1 cellular context compared by ENCODE assay signal in the genomic region with DNA sequence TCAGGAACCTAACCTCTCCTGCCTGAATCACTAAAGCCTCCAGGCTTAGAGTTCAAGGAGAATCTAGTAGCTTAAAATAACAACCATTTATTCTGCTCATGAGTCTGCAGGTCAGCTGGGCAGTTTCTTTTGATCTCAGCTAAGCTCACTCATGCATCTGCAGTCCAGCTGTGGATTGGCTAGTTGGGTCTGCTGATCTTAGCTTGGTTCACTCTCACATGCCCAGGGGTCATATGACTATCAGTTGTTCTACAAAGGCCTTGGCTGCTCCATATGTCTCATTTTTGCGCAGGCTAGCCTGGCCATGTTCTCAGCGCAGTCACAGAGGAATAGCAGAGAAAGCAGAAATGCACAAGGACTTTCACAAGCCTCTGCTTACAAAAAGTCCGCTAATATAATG.
A peak's percentile ranks its signal among the peaks of the same experiment; 100 is the strongest.
TF ChIP-seq lines count a peak whose summit lies in the region.

No MANE protein-coding gene starts in this region.

TF ChIP-seq in K562, 482 proteins besides CTCF, POLR2A, EP300 and RAD21 (continued from another document):
- TF ChIP-seq, protein P1, sequence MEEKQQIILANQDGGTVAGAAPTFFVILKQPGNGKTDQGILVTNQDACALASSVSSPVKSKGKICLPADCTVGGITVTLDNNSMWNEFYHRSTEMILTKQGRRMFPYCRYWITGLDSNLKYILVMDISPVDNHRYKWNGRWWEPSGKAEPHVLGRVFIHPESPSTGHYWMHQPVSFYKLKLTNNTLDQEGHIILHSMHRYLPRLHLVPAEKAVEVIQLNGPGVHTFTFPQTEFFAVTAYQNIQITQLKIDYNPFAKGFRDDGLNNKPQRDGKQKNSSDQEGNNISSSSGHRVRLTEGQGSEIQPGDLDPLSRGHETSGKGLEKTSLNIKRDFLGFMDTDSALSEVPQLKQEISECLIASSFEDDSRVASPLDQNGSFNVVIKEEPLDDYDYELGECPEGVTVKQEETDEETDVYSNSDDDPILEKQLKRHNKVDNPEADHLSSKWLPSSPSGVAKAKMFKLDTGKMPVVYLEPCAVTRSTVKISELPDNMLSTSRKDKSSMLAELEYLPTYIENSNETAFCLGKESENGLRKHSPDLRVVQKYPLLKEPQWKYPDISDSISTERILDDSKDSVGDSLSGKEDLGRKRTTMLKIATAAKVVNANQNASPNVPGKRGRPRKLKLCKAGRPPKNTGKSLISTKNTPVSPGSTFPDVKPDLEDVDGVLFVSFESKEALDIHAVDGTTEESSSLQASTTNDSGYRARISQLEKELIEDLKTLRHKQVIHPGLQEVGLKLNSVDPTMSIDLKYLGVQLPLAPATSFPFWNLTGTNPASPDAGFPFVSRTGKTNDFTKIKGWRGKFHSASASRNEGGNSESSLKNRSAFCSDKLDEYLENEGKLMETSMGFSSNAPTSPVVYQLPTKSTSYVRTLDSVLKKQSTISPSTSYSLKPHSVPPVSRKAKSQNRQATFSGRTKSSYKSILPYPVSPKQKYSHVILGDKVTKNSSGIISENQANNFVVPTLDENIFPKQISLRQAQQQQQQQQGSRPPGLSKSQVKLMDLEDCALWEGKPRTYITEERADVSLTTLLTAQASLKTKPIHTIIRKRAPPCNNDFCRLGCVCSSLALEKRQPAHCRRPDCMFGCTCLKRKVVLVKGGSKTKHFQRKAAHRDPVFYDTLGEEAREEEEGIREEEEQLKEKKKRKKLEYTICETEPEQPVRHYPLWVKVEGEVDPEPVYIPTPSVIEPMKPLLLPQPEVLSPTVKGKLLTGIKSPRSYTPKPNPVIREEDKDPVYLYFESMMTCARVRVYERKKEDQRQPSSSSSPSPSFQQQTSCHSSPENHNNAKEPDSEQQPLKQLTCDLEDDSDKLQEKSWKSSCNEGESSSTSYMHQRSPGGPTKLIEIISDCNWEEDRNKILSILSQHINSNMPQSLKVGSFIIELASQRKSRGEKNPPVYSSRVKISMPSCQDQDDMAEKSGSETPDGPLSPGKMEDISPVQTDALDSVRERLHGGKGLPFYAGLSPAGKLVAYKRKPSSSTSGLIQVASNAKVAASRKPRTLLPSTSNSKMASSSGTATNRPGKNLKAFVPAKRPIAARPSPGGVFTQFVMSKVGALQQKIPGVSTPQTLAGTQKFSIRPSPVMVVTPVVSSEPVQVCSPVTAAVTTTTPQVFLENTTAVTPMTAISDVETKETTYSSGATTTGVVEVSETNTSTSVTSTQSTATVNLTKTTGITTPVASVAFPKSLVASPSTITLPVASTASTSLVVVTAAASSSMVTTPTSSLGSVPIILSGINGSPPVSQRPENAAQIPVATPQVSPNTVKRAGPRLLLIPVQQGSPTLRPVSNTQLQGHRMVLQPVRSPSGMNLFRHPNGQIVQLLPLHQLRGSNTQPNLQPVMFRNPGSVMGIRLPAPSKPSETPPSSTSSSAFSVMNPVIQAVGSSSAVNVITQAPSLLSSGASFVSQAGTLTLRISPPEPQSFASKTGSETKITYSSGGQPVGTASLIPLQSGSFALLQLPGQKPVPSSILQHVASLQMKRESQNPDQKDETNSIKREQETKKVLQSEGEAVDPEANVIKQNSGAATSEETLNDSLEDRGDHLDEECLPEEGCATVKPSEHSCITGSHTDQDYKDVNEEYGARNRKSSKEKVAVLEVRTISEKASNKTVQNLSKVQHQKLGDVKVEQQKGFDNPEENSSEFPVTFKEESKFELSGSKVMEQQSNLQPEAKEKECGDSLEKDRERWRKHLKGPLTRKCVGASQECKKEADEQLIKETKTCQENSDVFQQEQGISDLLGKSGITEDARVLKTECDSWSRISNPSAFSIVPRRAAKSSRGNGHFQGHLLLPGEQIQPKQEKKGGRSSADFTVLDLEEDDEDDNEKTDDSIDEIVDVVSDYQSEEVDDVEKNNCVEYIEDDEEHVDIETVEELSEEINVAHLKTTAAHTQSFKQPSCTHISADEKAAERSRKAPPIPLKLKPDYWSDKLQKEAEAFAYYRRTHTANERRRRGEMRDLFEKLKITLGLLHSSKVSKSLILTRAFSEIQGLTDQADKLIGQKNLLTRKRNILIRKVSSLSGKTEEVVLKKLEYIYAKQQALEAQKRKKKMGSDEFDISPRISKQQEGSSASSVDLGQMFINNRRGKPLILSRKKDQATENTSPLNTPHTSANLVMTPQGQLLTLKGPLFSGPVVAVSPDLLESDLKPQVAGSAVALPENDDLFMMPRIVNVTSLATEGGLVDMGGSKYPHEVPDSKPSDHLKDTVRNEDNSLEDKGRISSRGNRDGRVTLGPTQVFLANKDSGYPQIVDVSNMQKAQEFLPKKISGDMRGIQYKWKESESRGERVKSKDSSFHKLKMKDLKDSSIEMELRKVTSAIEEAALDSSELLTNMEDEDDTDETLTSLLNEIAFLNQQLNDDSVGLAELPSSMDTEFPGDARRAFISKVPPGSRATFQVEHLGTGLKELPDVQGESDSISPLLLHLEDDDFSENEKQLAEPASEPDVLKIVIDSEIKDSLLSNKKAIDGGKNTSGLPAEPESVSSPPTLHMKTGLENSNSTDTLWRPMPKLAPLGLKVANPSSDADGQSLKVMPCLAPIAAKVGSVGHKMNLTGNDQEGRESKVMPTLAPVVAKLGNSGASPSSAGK (IDR thresholded peaks at IDR 0.05) = peak; percentile 67
- TF ChIP-seq KLF16 (IDR thresholded peaks at IDR 0.05) = no peak
- TF ChIP-seq ZNF583 (CRISPR knock-in tag; IDR thresholded peaks at IDR 0.05) = peak; percentile 73; the same call in 1 of the 2 replicates
- TF ChIP-seq POLR2G (IDR thresholded peaks at IDR 0.05; ENCODE audit: low read depth, low read length) = no peak
- TF ChIP-seq CEBPB (tag; IDR thresholded peaks at IDR 0.05) = no peak
- no peak for TF ChIP-seq ZNF551 (CRISPR knock-in tag; IDR thresholded peaks at IDR 0.05)
- TF ChIP-seq ZNF175 (CRISPR knock-in tag; IDR thresholded peaks at IDR 0.05; ENCODE audit: low read depth) = no peak; the same call in 1 of the 2 replicates
- TF ChIP-seq, protein P2, sequence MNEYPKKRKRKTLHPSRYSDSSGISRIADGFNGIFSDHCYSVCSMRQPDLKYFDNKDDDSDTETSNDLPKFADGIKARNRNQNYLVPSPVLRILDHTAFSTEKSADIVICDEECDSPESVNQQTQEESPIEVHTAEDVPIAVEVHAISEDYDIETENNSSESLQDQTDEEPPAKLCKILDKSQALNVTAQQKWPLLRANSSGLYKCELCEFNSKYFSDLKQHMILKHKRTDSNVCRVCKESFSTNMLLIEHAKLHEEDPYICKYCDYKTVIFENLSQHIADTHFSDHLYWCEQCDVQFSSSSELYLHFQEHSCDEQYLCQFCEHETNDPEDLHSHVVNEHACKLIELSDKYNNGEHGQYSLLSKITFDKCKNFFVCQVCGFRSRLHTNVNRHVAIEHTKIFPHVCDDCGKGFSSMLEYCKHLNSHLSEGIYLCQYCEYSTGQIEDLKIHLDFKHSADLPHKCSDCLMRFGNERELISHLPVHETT (CRISPR knock-in tag; conservative IDR thresholded peaks at IDR 0.05 in 1 of 2, IDR thresholded peaks at IDR 0.05 in 1 of 2) = no peak
- no peak for TF ChIP-seq MIER1 (IDR thresholded peaks at IDR 0.05; ENCODE audit: low read depth)
- no peak for TF ChIP-seq STAT5A (IDR thresholded peaks at IDR 0.05; ENCODE audit: borderline replicate concordance, low read length)
- no peak for TF ChIP-seq NR2C1 (IDR thresholded peaks at IDR 0.05)
- TF ChIP-seq NR2C1 (tag; IDR thresholded peaks at IDR 0.05) = peak; percentile 50
- TF ChIP-seq, protein P3, sequence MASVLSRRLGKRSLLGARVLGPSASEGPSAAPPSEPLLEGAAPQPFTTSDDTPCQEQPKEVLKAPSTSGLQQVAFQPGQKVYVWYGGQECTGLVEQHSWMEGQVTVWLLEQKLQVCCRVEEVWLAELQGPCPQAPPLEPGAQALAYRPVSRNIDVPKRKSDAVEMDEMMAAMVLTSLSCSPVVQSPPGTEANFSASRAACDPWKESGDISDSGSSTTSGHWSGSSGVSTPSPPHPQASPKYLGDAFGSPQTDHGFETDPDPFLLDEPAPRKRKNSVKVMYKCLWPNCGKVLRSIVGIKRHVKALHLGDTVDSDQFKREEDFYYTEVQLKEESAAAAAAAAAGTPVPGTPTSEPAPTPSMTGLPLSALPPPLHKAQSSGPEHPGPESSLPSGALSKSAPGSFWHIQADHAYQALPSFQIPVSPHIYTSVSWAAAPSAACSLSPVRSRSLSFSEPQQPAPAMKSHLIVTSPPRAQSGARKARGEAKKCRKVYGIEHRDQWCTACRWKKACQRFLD (CRISPR knock-in tag; IDR thresholded peaks at IDR 0.05) = 0 out of 2 replicates have a peak, but pooled peaks have one; percentile 28
- no peak for TF ChIP-seq CHD1 (IDR thresholded peaks at IDR 0.05; ENCODE audit: low read length)
- no peak for TF ChIP-seq ZNF696 (CRISPR knock-in tag; conservative IDR thresholded peaks at IDR 0.05)
- TF ChIP-seq RBM14 (IDR thresholded peaks at IDR 0.05; ENCODE audit: borderline replicate concordance, insufficient read depth, low read depth, low read length) = no peak
- TF ChIP-seq, protein P4, sequence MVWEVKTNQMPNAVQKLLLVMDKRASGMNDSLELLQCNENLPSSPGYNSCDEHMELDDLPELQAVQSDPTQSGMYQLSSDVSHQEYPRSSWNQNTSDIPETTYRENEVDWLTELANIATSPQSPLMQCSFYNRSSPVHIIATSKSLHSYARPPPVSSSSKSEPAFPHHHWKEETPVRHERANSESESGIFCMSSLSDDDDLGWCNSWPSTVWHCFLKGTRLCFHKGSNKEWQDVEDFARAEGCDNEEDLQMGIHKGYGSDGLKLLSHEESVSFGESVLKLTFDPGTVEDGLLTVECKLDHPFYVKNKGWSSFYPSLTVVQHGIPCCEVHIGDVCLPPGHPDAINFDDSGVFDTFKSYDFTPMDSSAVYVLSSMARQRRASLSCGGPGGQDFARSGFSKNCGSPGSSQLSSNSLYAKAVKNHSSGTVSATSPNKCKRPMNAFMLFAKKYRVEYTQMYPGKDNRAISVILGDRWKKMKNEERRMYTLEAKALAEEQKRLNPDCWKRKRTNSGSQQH (CRISPR knock-in tag; IDR thresholded peaks at IDR 0.05) = no peak
- peak; percentile 47; the same call in 1 of the 2 replicates for TF ChIP-seq RAD51 (IDR thresholded peaks at IDR 0.05; ENCODE audit: borderline replicate concordance, low read depth)
- TF ChIP-seq L3MBTL2 (IDR thresholded peaks at IDR 0.05) = peak; percentile 36; the same call in 1 of the 2 replicates
- TF ChIP-seq SIRT6 (IDR thresholded peaks at IDR 0.05; ENCODE audit: low read depth, low read length) = no peak
- no peak for TF ChIP-seq IRF2 (CRISPR knock-in tag; IDR thresholded peaks at IDR 0.05)
- no peak for TF ChIP-seq ZKSCAN1 (IDR thresholded peaks at IDR 0.05; ENCODE audit: low read depth, low read length)
- TF ChIP-seq TARDBP (IDR thresholded peaks at IDR 0.05) = no peak
- peak in 1 of 2 experiments; percentile 43; a peak in 1 of 4 replicates for TF ChIP-seq NRF1 (conservative IDR thresholded peaks at IDR 0.05 in 1 of 2, IDR thresholded peaks at IDR 0.05 in 1 of 2)
- TF ChIP-seq, protein P5, sequence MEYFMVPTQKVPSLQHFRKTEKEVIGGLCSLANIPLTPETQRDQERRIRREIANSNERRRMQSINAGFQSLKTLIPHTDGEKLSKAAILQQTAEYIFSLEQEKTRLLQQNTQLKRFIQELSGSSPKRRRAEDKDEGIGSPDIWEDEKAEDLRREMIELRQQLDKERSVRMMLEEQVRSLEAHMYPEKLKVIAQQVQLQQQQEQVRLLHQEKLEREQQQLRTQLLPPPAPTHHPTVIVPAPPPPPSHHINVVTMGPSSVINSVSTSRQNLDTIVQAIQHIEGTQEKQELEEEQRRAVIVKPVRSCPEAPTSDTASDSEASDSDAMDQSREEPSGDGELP (CRISPR knock-in tag; IDR thresholded peaks at IDR 0.05; ENCODE audit: borderline replicate concordance) = no peak
- TF ChIP-seq, protein P6, sequence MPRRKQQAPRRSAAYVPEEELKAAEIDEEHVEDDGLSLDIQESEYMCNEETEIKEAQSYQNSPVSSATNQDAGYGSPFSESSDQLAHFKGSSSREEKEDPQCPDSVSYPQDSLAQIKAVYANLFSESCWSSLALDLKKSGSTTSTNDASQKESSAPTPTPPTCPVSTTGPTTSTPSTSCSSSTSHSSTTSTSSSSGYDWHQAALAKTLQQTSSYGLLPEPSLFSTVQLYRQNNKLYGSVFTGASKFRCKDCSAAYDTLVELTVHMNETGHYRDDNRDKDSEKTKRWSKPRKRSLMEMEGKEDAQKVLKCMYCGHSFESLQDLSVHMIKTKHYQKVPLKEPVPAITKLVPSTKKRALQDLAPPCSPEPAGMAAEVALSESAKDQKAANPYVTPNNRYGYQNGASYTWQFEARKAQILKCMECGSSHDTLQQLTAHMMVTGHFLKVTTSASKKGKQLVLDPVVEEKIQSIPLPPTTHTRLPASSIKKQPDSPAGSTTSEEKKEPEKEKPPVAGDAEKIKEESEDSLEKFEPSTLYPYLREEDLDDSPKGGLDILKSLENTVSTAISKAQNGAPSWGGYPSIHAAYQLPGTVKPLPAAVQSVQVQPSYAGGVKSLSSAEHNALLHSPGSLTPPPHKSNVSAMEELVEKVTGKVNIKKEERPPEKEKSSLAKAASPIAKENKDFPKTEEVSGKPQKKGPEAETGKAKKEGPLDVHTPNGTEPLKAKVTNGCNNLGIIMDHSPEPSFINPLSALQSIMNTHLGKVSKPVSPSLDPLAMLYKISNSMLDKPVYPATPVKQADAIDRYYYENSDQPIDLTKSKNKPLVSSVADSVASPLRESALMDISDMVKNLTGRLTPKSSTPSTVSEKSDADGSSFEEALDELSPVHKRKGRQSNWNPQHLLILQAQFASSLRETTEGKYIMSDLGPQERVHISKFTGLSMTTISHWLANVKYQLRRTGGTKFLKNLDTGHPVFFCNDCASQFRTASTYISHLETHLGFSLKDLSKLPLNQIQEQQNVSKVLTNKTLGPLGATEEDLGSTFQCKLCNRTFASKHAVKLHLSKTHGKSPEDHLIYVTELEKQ (CRISPR knock-in tag; IDR thresholded peaks at IDR 0.05) = peak; percentile 41; the same call in 1 of the 2 replicates
- no peak for TF ChIP-seq MAFG (tag; conservative IDR thresholded peaks at IDR 0.05)
- TF ChIP-seq FOXK2 (conservative IDR thresholded peaks at IDR 0.05 in 1 of 2, IDR thresholded peaks at IDR 0.05 in 1 of 2; ENCODE audit: low read depth in 2 of 2) = no peak
- TF ChIP-seq SMAD4 (CRISPR knock-in tag; conservative IDR thresholded peaks at IDR 0.05) = 0 out of 2 replicates have a peak, but pooled peaks have one; percentile 16
- 0 out of 2 replicates have a peak, but pooled peaks have one; percentile 28 for TF ChIP-seq ZNF41 (CRISPR knock-in tag; conservative IDR thresholded peaks at IDR 0.05)
- TF ChIP-seq ZNF584 (CRISPR knock-in tag; IDR thresholded peaks at IDR 0.05; ENCODE audit: low read depth) = 0 out of 2 replicates have a peak, but pooled peaks have one; percentile 40
- TF ChIP-seq, protein P7, sequence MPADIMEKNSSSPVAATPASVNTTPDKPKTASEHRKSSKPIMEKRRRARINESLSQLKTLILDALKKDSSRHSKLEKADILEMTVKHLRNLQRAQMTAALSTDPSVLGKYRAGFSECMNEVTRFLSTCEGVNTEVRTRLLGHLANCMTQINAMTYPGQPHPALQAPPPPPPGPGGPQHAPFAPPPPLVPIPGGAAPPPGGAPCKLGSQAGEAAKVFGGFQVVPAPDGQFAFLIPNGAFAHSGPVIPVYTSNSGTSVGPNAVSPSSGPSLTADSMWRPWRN (IDR thresholded peaks at IDR 0.05; ENCODE audit: low read depth) = no peak
- no peak for TF ChIP-seq TBP (optimal IDR thresholded peaks at IDR 0.05; ENCODE audit: low read depth, low read length)
- TF ChIP-seq CBX3 (IDR thresholded peaks at IDR 0.05; ENCODE audit: borderline replicate concordance in 1 of 2, low read length in 2 of 2) = no peak
- TF ChIP-seq ESRRA (IDR thresholded peaks at IDR 0.05; ENCODE audit: borderline replicate concordance, low read depth) = no peak
- TF ChIP-seq ZBTB17 (CRISPR knock-in tag; IDR thresholded peaks at IDR 0.05) = 0 out of 2 replicates have a peak, but pooled peaks have one; percentile 25
- TF ChIP-seq DMBX1 (CRISPR knock-in tag; IDR thresholded peaks at IDR 0.05; ENCODE audit: borderline replicate concordance) = peak; percentile 31; the same call in 1 of the 2 replicates
